ENCODE assay signal across 19 cellular contexts in genomic region chr16:52713740-52714139, GRCh38.
DNase-seq lines count a peak whose midpoint lies in the region; ATAC-seq and TF ChIP-seq lines count a peak whose summit lies in the region.
"Had no signal": no experiment of that assay in that cellular context is flagged by ENCODE, and none has a peak within 500 bp of the region (broad histone marks: within the 10 kb centered on the region; RNA-seq: fewer than 3 reads in every experiment).

No MANE protein-coding gene starts in this region.

- peaks cover 0 to 36% (median 0%) of the 10 kb centered on the region in 4 donors for H3K27me3 ChIP-seq in esophagus muscularis mucosa
- H3K27me3 ChIP-seq: BE2C; BLaER1 treated with 17β-estradiol and CSF1 and Interleukin-3, amounts not matched to agents 10 nM and 100 nM had no signal

- no peaks in the 10 kb centered on the region for H3K9me3 ChIP-seq in esophagus muscularis mucosa
- H3K9me3 ChIP-seq: BE2C; BLaER1 treated with 17β-estradiol and CSF1 and Interleukin-3, amounts not matched to agents 10 nM and 100 nM; Caco-2 had no signal

- no peaks in the 10 kb centered on the region for H3K36me3 ChIP-seq in esophagus muscularis mucosa
- H3K36me3 ChIP-seq: BE2C; BLaER1 treated with 17β-estradiol and CSF1 and Interleukin-3, amounts not matched to agents 10 nM and 100 nM had no signal

- no peak overlapping the region for H3K27ac ChIP-seq in esophagus muscularis mucosa (replicated peaks in 1 of 4)
- H3K27ac ChIP-seq: BLaER1 treated with 17β-estradiol and CSF1 and Interleukin-3, amounts not matched to agents 10 nM and 100 nM; C4-2B had no signal

- intact Hi-C loops in esophagus muscularis mucosa (cut with DNase I): no loop called here

- WGBS in esophagus muscularis mucosa: 48% methylated on average over 7 of the region's 7 CpGs

- no peak overlapping the region for H3K4me3 ChIP-seq in esophagus muscularis mucosa
- H3K4me3 ChIP-seq: BLaER1 treated with 17β-estradiol and CSF1 and Interleukin-3, amounts not matched to agents 10 nM and 100 nM; GM12878 had no signal

- H3K4me1 ChIP-seq in esophagus muscularis mucosa: no peaks in the 10 kb centered on the region
- H3K4me1 ChIP-seq: Caco-2 had no signal

- DNase-seq in SK-N-DZ (ENCODE audit: low spot score) (peak; percentile 44), esophagus muscularis mucosa (ENCODE audit: extremely low spot score) (peak; percentile 55), DMS53 treated with DMSO at 0.1 percent for 48 hours (lab: John Stamatoyannopoulos, UW; ENCODE audit: unreplicated experiment) (no peak), Kasumi-1 (lab: John Stamatoyannopoulos, UW) (no peak)
- DNase-seq: 8988T; ACHN; BE2C; Caco-2; Calu3; CD4-positive, alpha-beta T cell; CD8-positive, alpha-beta T cell; DMS79; DND-41; EL; GDM1 had no signal

- no peak for TF ChIP-seq CTCF in esophagus muscularis mucosa (IDR thresholded peaks at IDR 0.05)

- ATAC-seq in GM21447 (IDR thresholded peaks at IDR 0.05; ENCODE audit: unreplicated experiment): no peak
- ATAC-seq: CD8-positive, alpha-beta T cell; GM12878 had no signal

- no peak for TF ChIP-seq POLR2A in esophagus muscularis mucosa (IDR thresholded peaks at IDR 0.05; ENCODE audit: low read depth)

- TF ChIP-seq EP300 in esophagus muscularis mucosa (IDR thresholded peaks at IDR 0.05): no peak

Comparison
In these comparisons a context has a peak if more than half of its experiments do, and no peak if none do; other contexts are left out.
1. DNase-seq: peak in SK-N-DZ (single experiment) and esophagus muscularis mucosa (single experiment); none in DMS53 treated with DMSO at 0.1 percent for 48 hours (single experiment) and Kasumi-1 (0 of 2).